ENCODE assay signal across 10 cellular contexts in the genomic region with DNA sequence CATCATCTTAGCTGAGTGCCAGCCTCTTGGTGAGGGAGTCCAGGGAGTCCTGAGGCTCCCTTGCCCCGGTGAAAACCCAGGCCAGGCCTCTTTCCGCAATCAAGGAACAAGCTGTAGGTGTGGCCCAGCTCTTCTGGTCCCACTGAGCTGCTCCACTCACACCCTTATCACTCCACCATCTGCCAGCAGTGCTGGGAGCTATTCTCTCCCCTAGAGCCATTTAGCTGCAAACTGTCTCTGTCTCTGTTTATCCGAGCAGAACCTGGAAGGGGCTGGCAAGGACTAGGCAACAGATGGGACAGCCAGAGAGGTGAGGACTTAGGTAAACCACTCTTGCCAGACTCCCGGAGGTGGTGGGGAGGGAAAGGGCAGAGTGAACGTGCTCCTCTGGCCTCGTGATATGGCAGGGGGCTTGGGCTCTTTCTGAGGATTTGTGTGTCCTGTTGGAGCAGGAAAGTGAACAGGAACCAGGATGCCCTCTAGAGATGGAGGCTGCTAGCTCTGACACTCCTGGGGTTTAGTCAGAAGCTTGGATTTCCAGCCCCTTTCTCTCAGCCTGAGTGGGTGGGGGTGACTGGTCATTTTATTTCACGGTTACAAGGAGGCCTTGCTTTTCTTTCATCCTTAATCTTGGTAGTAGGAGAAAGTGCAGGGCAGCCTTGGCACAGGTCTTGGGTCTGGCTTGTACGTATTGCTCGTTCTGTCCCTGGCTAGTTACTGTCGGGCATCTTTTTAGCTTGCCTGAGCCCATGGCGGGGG. TPM values are rescaled to one million over a fixed set of nuclear protein-coding genes. Genes with fewer than 3 reads are reported as not detected.
DNase-seq lines count a peak whose midpoint lies in the region; ATAC-seq and TF ChIP-seq lines count a peak whose summit lies in the region.
"Had no signal": no experiment of that assay in that cellular context is flagged by ENCODE, and none has a peak within 500 bp of the region (broad histone marks: within the 10 kb centered on the region; RNA-seq: fewer than 3 reads in every experiment).

No MANE protein-coding gene starts in this region.

- H3K27me3 ChIP-seq in right lobe of liver (no peaks in the 10 kb centered on the region), uterus (no peaks in the 10 kb centered on the region)

- intact Hi-C loops in Right ventricle myocardium inferior (cut with DNase I) = loop anchor here (5.0 kb wide), 1 partner anchor 197 kb away; no protein-coding TSS in a partner anchor
- intact Hi-C loops in cardiac septum (cut with DNase I) = loop anchor here (5.0 kb wide), 1 partner anchor 197 kb away; no protein-coding TSS in a partner anchor
- intact Hi-C loops in right lobe of liver (cut with DNase I) = no loop called here
- intact Hi-C loops in uterus (cut with DNase I; ENCODE audit: low total_unique reads) = no loop called here

- H3K27ac ChIP-seq in caudate nucleus (ENCODE audit: low read depth, low read length) = peak overlapping the region; percentile 59
- peak overlapping the region in 1 of 3 donors; percentile 14 for H3K27ac ChIP-seq in right lobe of liver
- H3K27ac ChIP-seq in uterus = peak overlapping the region; percentile 78
- H3K27ac ChIP-seq: C4-2B, SK-N-MC had no signal

- no peak for TF ChIP-seq CTCF in right lobe of liver (IDR thresholded peaks at IDR 0.05)
- no peak for TF ChIP-seq CTCF in uterus (IDR thresholded peaks at IDR 0.05)

- H3K4me1 ChIP-seq in right lobe of liver (peaks cover 0 to 50% (median 8%) of the 10 kb centered on the region in 4 donors), uterus (peaks cover 12 to 14% of the 10 kb centered on the region in 2 donors)

- DNase-seq in Right ventricle myocardium inferior (ENCODE audit: missing footprints) = no peak
- no peak for DNase-seq in cardiac septum (ENCODE audit: low spot score)
- peak in 1 of 61 donors; percentile 89 for DNase-seq in caudate nucleus (lab: John Stamatoyannopoulos, UW)
- no peak for DNase-seq in right lobe of liver
- DNase-seq in uterus = no peak
- DNase-seq in UCSD-AML1 (lab: John Stamatoyannopoulos, UW; ENCODE audit: unreplicated experiment) = no peak
- DNase-seq in putamen (ENCODE audit: low spot score) = no peak

- WGBS in right lobe of liver (ENCODE audit: insufficient coverage, low coverage, low lambda C conversion rate, missing lambda C conversion rate) = 47% methylated on average over 6 of the region's 11 CpGs

- TF ChIP-seq POLR2A in right lobe of liver (IDR thresholded peaks at IDR 0.05) (no peak), uterus (IDR thresholded peaks at IDR 0.05) (no peak)

- no peak overlapping the region for H3K4me3 ChIP-seq in right lobe of liver
- no peak overlapping the region for H3K4me3 ChIP-seq in uterus
- H3K4me3 ChIP-seq: SK-N-MC had no signal

- H3K36me3 ChIP-seq in right lobe of liver = no peaks in the 10 kb centered on the region
- no peaks in the 10 kb centered on the region for H3K36me3 ChIP-seq in uterus

- ATAC-seq in Right ventricle myocardium inferior (peak; percentile 27), right lobe of liver (peak; percentile 8 to 23 (median 12)), GM21423 (IDR thresholded peaks at IDR 0.05; ENCODE audit: unreplicated experiment) (no peak)

- H3K9me3 ChIP-seq in right lobe of liver = no peaks in the 10 kb centered on the region
- H3K9me3 ChIP-seq in uterus = no peaks in the 10 kb centered on the region

RNA-seq across cellular contexts. Expression of gene B3GNT2, which starts 19.6 kb away (rescaled TPM):
- 14.9 TPM for total RNA-seq in Right ventricle myocardium inferior
- total RNA-seq in cardiac septum = 31.2 TPM
- 10 to 100 TPM in 3 of 6 experiments, 1 to 10 TPM in 3; 9.1 to 11.0 (median 9.9) TPM for total RNA-seq in right lobe of liver
- total RNA-seq in uterus = 10 to 100 TPM; 15.9 to 42.4 (median 25.5) TPM

Comparison
In these comparisons a context has a peak if more than half of its experiments do, and no peak if none do; other contexts are left out.
1. intact Hi-C loops: an anchor here in Right ventricle myocardium inferior (5.0 kb wide) and cardiac septum (5.0 kb wide); none called in right lobe of liver and uterus.